In the genomic region with DNA sequence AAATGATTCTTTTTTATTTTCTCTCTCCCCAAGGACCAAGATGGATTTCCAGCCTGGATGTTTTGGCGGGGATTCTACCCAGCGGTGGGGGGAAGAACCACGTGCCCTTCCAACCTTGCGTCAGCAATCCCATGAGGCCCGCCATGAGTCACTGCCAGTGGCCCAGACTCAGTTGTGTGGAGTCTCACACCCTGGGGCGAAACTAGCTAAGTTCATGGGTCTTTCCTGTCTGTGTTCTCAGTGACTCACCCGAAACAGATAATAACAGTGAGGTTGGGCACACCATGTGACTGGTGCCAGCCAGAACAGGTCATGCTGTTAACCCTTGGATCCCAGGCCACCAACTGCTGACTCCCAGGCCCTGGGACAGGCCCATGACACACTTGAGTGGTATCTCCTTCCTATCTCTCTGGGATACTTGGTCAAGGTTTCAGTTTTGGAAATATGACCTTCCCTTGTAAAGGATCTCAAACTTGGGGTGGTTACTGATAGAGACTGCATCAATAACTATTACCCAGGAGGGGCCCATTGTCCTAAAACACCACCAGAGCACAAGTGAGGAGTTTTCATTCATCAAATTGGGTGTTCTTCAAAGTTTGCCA, we compare ENCODE assay signal across 8 cellular contexts.
A peak's percentile ranks its signal among the peaks of the same experiment; 100 is the strongest.
DNase-seq lines count a peak whose midpoint lies in the region; ATAC-seq, FAIRE-seq and TF ChIP-seq lines count a peak whose summit lies in the region.

No MANE protein-coding gene starts in this region.

- H3K36me3 Mint-ChIP-seq in activated T-cell treated with anti-CD3 and anti-CD28 coated beads, Interleukin-2, amount 50 U/mL, for 24 hours (ENCODE audit: low read depth): no peaks in the 10 kb centered on the region

- peak; percentile 89 for ATAC-seq in GM21723 (IDR thresholded peaks at IDR 0.05; ENCODE audit: unreplicated experiment)

- peaks cover 6% of the 10 kb centered on the region for H3K9me3 Mint-ChIP-seq in activated T-cell treated with anti-CD3 and anti-CD28 coated beads, Interleukin-2, amount 50 U/mL, for 24 hours

- peak overlapping the region; percentile 30; the same call in 1 of the 2 replicates for H3K9ac ChIP-seq in MM.1S (ENCODE audit: low read length)

- H2AFZ ChIP-seq in MM.1S (ENCODE audit: low read length): peak overlapping the region; percentile 2

- H3K4me1 Mint-ChIP-seq in activated T-cell treated with anti-CD3 and anti-CD28 coated beads, Interleukin-2, amount 50 U/mL, for 24 hours (ENCODE audit: low read depth): peaks cover 41% of the 10 kb centered on the region

- TF ChIP-seq CTCF in MM.1S (IDR thresholded peaks at IDR 0.05; ENCODE audit: low read length): no peak

- peak overlapping the region; percentile 91 for H3K27ac Mint-ChIP-seq in activated T-cell treated with anti-CD3 and anti-CD28 coated beads, Interleukin-2, amount 50 U/mL, for 24 hours

- FAIRE-seq in frontal cortex (lab: Jason Lieb, UNC): no peak

- no peaks in the 10 kb centered on the region for H3K36me3 ChIP-seq in MM.1S (replicated peaks; ENCODE audit: insufficient read depth, low read length)

- H3K27me3 Mint-ChIP-seq in activated T-cell treated with anti-CD3 and anti-CD28 coated beads, Interleukin-2, amount 50 U/mL, for 24 hours: peaks cover 12% of the 10 kb centered on the region

- H3K9me2 ChIP-seq in MM.1S (replicated peaks; ENCODE audit: insufficient read depth, low read length): no peaks in the 10 kb centered on the region

- H3K4me3 Mint-ChIP-seq in activated T-cell treated with anti-CD3 and anti-CD28 coated beads, Interleukin-2, amount 50 U/mL, for 24 hours: no peak overlapping the region

- no peaks in the 10 kb centered on the region for H3F3A ChIP-seq in MM.1S (ENCODE audit: insufficient read depth, low read length)

- peak overlapping the region; percentile 5; the same call in 1 of the 2 replicates for H3K4me2 ChIP-seq in MM.1S (ENCODE audit: low read depth, low read length)

- H3K79me2 ChIP-seq in MM.1S (ENCODE audit: low read length): no peaks in the 10 kb centered on the region

- no peaks in the 10 kb centered on the region for H4K20me1 ChIP-seq in MM.1S (ENCODE audit: insufficient read depth, low read length)

- no peaks in the 10 kb centered on the region for H3K27me3 ChIP-seq in MM.1S (replicated peaks; ENCODE audit: insufficient read depth, low read length)

- no peak overlapping the region for H3K4me3 ChIP-seq in MM.1S (ENCODE audit: low read length)

- peak overlapping the region; percentile 67 for H3K27ac ChIP-seq in MM.1S (ENCODE audit: low read length)

- no peaks in the 10 kb centered on the region for H3K9me3 ChIP-seq in MM.1S (replicated peaks; ENCODE audit: insufficient read depth, low read length)

- DNase-seq in DMS53 (lab: John Stamatoyannopoulos, UW) (peak; percentile 88), MM.1S (peak; percentile 84), glomerular visceral epithelial cell (ENCODE audit: extremely low spot score) (peak; percentile 96), DMS114 treated with DMSO at 0.1 percent for 48 hours (lab: John Stamatoyannopoulos, UW; ENCODE audit: unreplicated experiment) (no peak), frontal cortex (ENCODE audit: low spot score in 2 of 2) (no peak)
- peak; percentile 80 for DNase-seq in activated T-cell treated with anti-CD3 and anti-CD28 coated beads, Interleukin-2, amount 50 U/mL, for 24 hours
- peak; percentile 65 to 66 for DNase-seq in stimulated activated CD4-positive, alpha-beta T cell treated with anti-CD3 and anti-CD28 coated beads, Interleukin-4, amount 100 ng/mL, for 4 hours

- H3K4me1 ChIP-seq in MM.1S (ENCODE audit: low read length): peaks cover 29% of the 10 kb centered on the region

Comparison
In these comparisons a context has a peak if more than half of its experiments do, and no peak if none do; other contexts are left out.
1. DNase-seq: peak in DMS53 (single experiment), MM.1S (single experiment), activated T-cell treated with anti-CD3 and anti-CD28 coated beads, Interleukin-2, amount 50 U/mL, for 24 hours (single experiment), glomerular visceral epithelial cell (single experiment) and stimulated activated CD4-positive, alpha-beta T cell treated with anti-CD3 and anti-CD28 coated beads, Interleukin-4, amount 100 ng/mL, for 4 hours (2 of 2); none in DMS114 treated with DMSO at 0.1 percent for 48 hours (single experiment) and frontal cortex (0 of 2).